In the genomic region with DNA sequence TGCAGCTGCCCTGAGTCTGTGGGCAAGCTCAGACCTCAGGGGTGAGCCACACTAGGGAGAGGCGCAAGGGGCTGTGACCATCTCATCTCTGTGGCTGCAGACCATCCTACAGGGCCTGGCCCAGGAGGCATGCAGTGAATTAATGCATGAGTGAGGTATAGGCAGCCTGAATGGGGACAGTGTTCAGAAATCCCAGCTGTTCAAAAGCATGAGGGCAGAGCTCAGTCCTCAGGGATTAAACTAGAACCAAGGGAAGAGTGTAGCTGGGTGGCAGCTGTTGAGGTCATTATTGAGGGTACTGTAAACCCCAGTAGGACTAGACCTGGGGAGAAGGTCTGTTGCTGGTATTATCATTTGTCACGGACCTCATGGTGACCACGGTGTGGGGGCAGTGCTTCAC, we compare ENCODE assay signal across 27 cellular contexts. TPM values are rescaled to one million over a fixed set of nuclear protein-coding genes. Genes with fewer than 3 reads are reported as not detected.
A peak's percentile ranks its signal among the peaks of the same experiment; 100 is the strongest.
DNase-seq lines count a peak whose midpoint lies in the region; ATAC-seq and TF ChIP-seq lines count a peak whose summit lies in the region.
"Had no signal": no experiment of that assay in that cellular context is flagged by ENCODE, and none has a peak within 500 bp of the region (broad histone marks: within the 10 kb centered on the region; RNA-seq: fewer than 3 reads in every experiment).

No MANE protein-coding gene starts in this region.

- H2AFZ ChIP-seq in neuronal stem cell (ENCODE audit: low read length), result no peak overlapping the region

- no peaks in the 10 kb centered on the region for H3K36me3 Mint-ChIP-seq in activated T-cell treated with anti-CD3 and anti-CD28 coated beads, Interleukin-2, amount 50 U/mL, for 24 hours (ENCODE audit: low read depth)
- H3K36me3 Mint-ChIP-seq in activated T-cell treated with anti-CD3 and anti-CD28 coated beads, Interleukin-2, amount 50 U/mL, for 72 hours (ENCODE audit: insufficient read depth in 2 of 2), result peaks cover 0 to 4% of the 10 kb centered on the region in 2 donors
- peaks cover 4% of the 10 kb centered on the region for H3K36me3 Mint-ChIP-seq in brain
- H3K36me3 Mint-ChIP-seq in glutamatergic neuron (ENCODE audit: unreplicated experiment), result no peaks in the 10 kb centered on the region
- H3K36me3 Mint-ChIP-seq: activated CD4-positive, alpha-beta memory T cell treated with anti-CD3 and anti-CD28 coated beads for 36 hours; activated naive CD4-positive, alpha-beta T cell treated with anti-CD3 and anti-CD28 coated beads, Interleukin-2, amount 10 ng/mL, durations not matched to agents 7 days and 5 days; natural killer cell had no signal

- no peak overlapping the region for H2BK5ac ChIP-seq in neuronal stem cell (ENCODE audit: low read length)

- TF ChIP-seq CTCF in brain (conservative IDR thresholded peaks at IDR 0.05) (no peak), glutamatergic neuron (IDR thresholded peaks at IDR 0.05; ENCODE audit: partially characterized antibody, unreplicated experiment) (no peak)

- H3K79me1 ChIP-seq in neuronal stem cell (ENCODE audit: low read depth, low read length), result no peaks in the 10 kb centered on the region

- no peak overlapping the region for H3K4me3 ChIP-seq in neuronal stem cell (ENCODE audit: low read length in 2 of 2)
- H3K4me3 ChIP-seq: GM12878, ovary, smooth muscle cell, testis had no signal

- no peak overlapping the region for H3K14ac ChIP-seq in neuronal stem cell (ENCODE audit: low read length)

- peaks cover 47% of the 10 kb centered on the region for H3K4me1 Mint-ChIP-seq in activated T-cell treated with anti-CD3 and anti-CD28 coated beads, Interleukin-2, amount 50 U/mL, for 24 hours (ENCODE audit: low read depth)
- peaks cover 39% of the 10 kb centered on the region for H3K4me1 Mint-ChIP-seq in activated T-cell treated with anti-CD3 and anti-CD28 coated beads, Interleukin-2, amount 50 U/mL, for 72 hours (ENCODE audit: low read depth)
- peaks cover 70% of the 10 kb centered on the region for H3K4me1 Mint-ChIP-seq in brain
- peaks cover 40% of the 10 kb centered on the region for H3K4me1 Mint-ChIP-seq in glutamatergic neuron (ENCODE audit: low read depth, unreplicated experiment)
- H3K4me1 Mint-ChIP-seq: natural killer cell had no signal

- H3K27me3 Mint-ChIP-seq in activated T-cell treated with anti-CD3 and anti-CD28 coated beads, Interleukin-2, amount 50 U/mL, for 24 hours, result peaks cover under 1% of the 10 kb centered on the region
- H3K27me3 Mint-ChIP-seq in activated T-cell treated with anti-CD3 and anti-CD28 coated beads, Interleukin-2, amount 50 U/mL, for 72 hours (ENCODE audit: low read depth), result peaks cover 1% of the 10 kb centered on the region
- H3K27me3 Mint-ChIP-seq in brain (peaks cover 14% of the 10 kb centered on the region), glutamatergic neuron (ENCODE audit: unreplicated experiment) (peaks cover 7% of the 10 kb centered on the region)
- H3K27me3 Mint-ChIP-seq: activated CD4-positive, alpha-beta memory T cell treated with anti-CD3 and anti-CD28 coated beads for 36 hours had no signal

- H3K27ac ChIP-seq in neuronal stem cell (replicated peaks; ENCODE audit: low read length), result no peak overlapping the region
- H3K27ac ChIP-seq: testis had no signal

- H3K9ac ChIP-seq in neuronal stem cell (ENCODE audit: low read depth, low read length, poor library complexity), result no peak overlapping the region

- no peak overlapping the region for H3K4me3 Mint-ChIP-seq in activated T-cell treated with anti-CD3 and anti-CD28 coated beads, Interleukin-2, amount 50 U/mL, for 24 hours
- no peak overlapping the region for H3K4me3 Mint-ChIP-seq in activated T-cell treated with anti-CD3 and anti-CD28 coated beads, Interleukin-2, amount 50 U/mL, for 72 hours
- H3K4me3 Mint-ChIP-seq in brain (no peak overlapping the region), glutamatergic neuron (ENCODE audit: unreplicated experiment) (no peak overlapping the region)
- H3K4me3 Mint-ChIP-seq: activated CD4-positive, alpha-beta memory T cell treated with anti-CD3 and anti-CD28 coated beads for 36 hours; activated naive CD4-positive, alpha-beta T cell treated with anti-CD3 and anti-CD28 coated beads, Interleukin-2, amount 10 ng/mL, durations not matched to agents 7 days and 5 days; activated T-helper 1 cell treated with anti-CD3 and anti-CD28 coated beads, Interleukin-12 subunit alpha, Interleukin-12 subunit beta, Interleukin-2, Interleukin-4 antibody, amounts not matched to agents 30 ng/mL and 10 ng/mL and 1 ng/mL, durations not matched to agents 14 hours and 24 hours and 36 hours; natural killer cell; T-helper 2 cell treated with Interferon-gamma antibody and Interleukin-4, amounts not matched to agents 5 μg/mL and 100 μg/mL, for 36 hours had no signal

- peaks cover 43 to 48% of the 10 kb centered on the region in 2 donors for H3K4me1 ChIP-seq in neuronal stem cell (ENCODE audit: control insufficient read depth in 2 of 2, insufficient read depth in 1 of 2, low read depth in 1 of 2, low read length in 2 of 2)

- no peak overlapping the region for H2BK120ac ChIP-seq in neuronal stem cell (ENCODE audit: low read depth, low read length)

- no peak overlapping the region for H2AK5ac ChIP-seq in neuronal stem cell (ENCODE audit: low read depth, low read length)

- no peak overlapping the region for H3K4me2 ChIP-seq in neuronal stem cell (ENCODE audit: insufficient read depth, low read length, poor library complexity, severe bottlenecking)

- TF ChIP-seq POLR2A in erythroblast (IDR thresholded peaks at IDR 0.05; ENCODE audit: low read length), result no peak

- H2BK12ac ChIP-seq in neuronal stem cell (ENCODE audit: low read length), result no peak overlapping the region

- no peak for ATAC-seq in activated T-cell treated with anti-CD3 and anti-CD28 coated beads, Interleukin-2, amount 50 U/mL, for 72 hours (replicated peaks in 1 of 2)
- ATAC-seq: GM12878, natural killer cell had no signal

- H2BK15ac ChIP-seq in neuronal stem cell (ENCODE audit: low read length), result no peak overlapping the region

- no peak for DNase-seq in activated T-cell treated with anti-CD3 and anti-CD28 coated beads, Interleukin-2, amount 50 U/mL, for 24 hours
- DNase-seq in activated T-cell treated with anti-CD3 and anti-CD28 coated beads, Interleukin-2, amount 50 U/mL, for 72 hours, result no peak
- DNase-seq in NCI-H1694 treated with DMSO at 0.1 percent for 48 hours (lab: John Stamatoyannopoulos, UW) (peak; percentile 23), neuronal stem cell (ENCODE audit: low spot score) (no peak), erythroblast (lab: John Stamatoyannopoulos, UW) (no peak), glutamatergic neuron (no peak), germinal center (ENCODE audit: low spot score) (no peak)
- DNase-seq: 8988T; activated CD4-positive, alpha-beta memory T cell treated with anti-CD3 and anti-CD28 coated beads for 36 hours; activated CD4-positive, CD25-positive, alpha-beta regulatory T cell treated with anti-CD3 and anti-CD28 coated beads, Interleukin-2, amount 50 U/mL, for 72 hours; activated naive CD4-positive, alpha-beta T cell treated with anti-CD3 and anti-CD28 coated beads, Interleukin-2, amount 10 ng/mL, durations not matched to agents 7 days and 5 days; HCEC 1CT; kidney glomerular epithelial cell; natural killer cell; NCI-H187; NCI-H510A treated with DMSO at 0.1 percent for 48 hours; NK-92 treated with Interleukin-12 subunit alpha and Interleukin-12 subunit beta, amount 100 ng/mL, for 24 hours; retina; SHP77; stimulated activated naive CD4-positive, alpha-beta T cell treated with Interleukin-2 at 50 U/mL for 16 hours; testis had no signal

- H3K36me3 ChIP-seq in neuronal stem cell (replicated peaks in 1 of 2; ENCODE audit: control insufficient read depth in 2 of 2, insufficient read depth in 2 of 2, low read length in 2 of 2), result peaks cover 0 to 3% of the 10 kb centered on the region in 2 donors
- H3K36me3 ChIP-seq: ovary had no signal

- peaks cover 0 to 2% of the 10 kb centered on the region in 2 donors for H3K9me3 ChIP-seq in neuronal stem cell (replicated peaks in 1 of 2; ENCODE audit: control insufficient read depth in 2 of 2, insufficient read depth in 1 of 2, low read depth in 1 of 2, low read length in 2 of 2)
- H3K9me3 ChIP-seq: ovary, testis had no signal

- no CpG with 5 or more reads among the region's 3 CpGs for WGBS in neuronal stem cell (ENCODE audit: extremely low coverage in 2 of 2, insufficient read length in 2 of 2, insufficient replicate concordance in 1 of 2), 2 donors

- no peak overlapping the region for H3K4ac ChIP-seq in neuronal stem cell (ENCODE audit: low read length)

- H3K9me3 Mint-ChIP-seq in activated T-cell treated with anti-CD3 and anti-CD28 coated beads, Interleukin-2, amount 50 U/mL, for 24 hours, result no peaks in the 10 kb centered on the region
- H3K9me3 Mint-ChIP-seq in activated T-cell treated with anti-CD3 and anti-CD28 coated beads, Interleukin-2, amount 50 U/mL, for 72 hours, result no peaks in the 10 kb centered on the region
- H3K9me3 Mint-ChIP-seq in brain (no peaks in the 10 kb centered on the region), glutamatergic neuron (ENCODE audit: unreplicated experiment) (peaks cover 16% of the 10 kb centered on the region)
- H3K9me3 Mint-ChIP-seq: activated CD4-positive, alpha-beta memory T cell treated with anti-CD3 and anti-CD28 coated beads for 36 hours; activated naive CD4-positive, alpha-beta T cell treated with anti-CD3 and anti-CD28 coated beads, Interleukin-2, amount 10 ng/mL, durations not matched to agents 7 days and 5 days; activated T-helper 1 cell treated with anti-CD3 and anti-CD28 coated beads, Interleukin-12 subunit alpha, Interleukin-12 subunit beta, Interleukin-2, Interleukin-4 antibody, amounts not matched to agents 30 ng/mL and 10 ng/mL and 1 ng/mL, durations not matched to agents 14 hours and 24 hours and 36 hours; natural killer cell; T-helper 2 cell treated with Interferon-gamma antibody and Interleukin-4, amounts not matched to agents 5 μg/mL and 100 μg/mL, for 36 hours had no signal

- no peak overlapping the region for H4K8ac ChIP-seq in neuronal stem cell (ENCODE audit: low read depth, low read length)

- no peak overlapping the region for H3K23ac ChIP-seq in neuronal stem cell (ENCODE audit: low read depth, low read length, poor library complexity)

- no peaks in the 10 kb centered on the region for H3K27me3 ChIP-seq in neuronal stem cell (ENCODE audit: control insufficient read depth in 3 of 3, insufficient read depth in 3 of 3, low read depth in 1 of 3, low read length in 3 of 3)
- H3K27me3 ChIP-seq: ovary, testis had no signal

- no peak overlapping the region for H4K91ac ChIP-seq in neuronal stem cell (ENCODE audit: low read depth, low read length, poor library complexity)

- peak overlapping the region; percentile 67 for H3K27ac Mint-ChIP-seq in activated T-cell treated with anti-CD3 and anti-CD28 coated beads, Interleukin-2, amount 50 U/mL, for 24 hours
- no peak overlapping the region for H3K27ac Mint-ChIP-seq in activated T-cell treated with anti-CD3 and anti-CD28 coated beads, Interleukin-2, amount 50 U/mL, for 72 hours
- H3K27ac Mint-ChIP-seq in brain (peak overlapping the region; percentile 36 to 98 (median 92)), glutamatergic neuron (ENCODE audit: unreplicated experiment) (no peak overlapping the region)
- H3K27ac Mint-ChIP-seq: activated CD4-positive, alpha-beta memory T cell treated with anti-CD3 and anti-CD28 coated beads for 36 hours; activated naive CD4-positive, alpha-beta T cell treated with anti-CD3 and anti-CD28 coated beads, Interleukin-2, amount 10 ng/mL, durations not matched to agents 7 days and 5 days; activated T-helper 1 cell treated with anti-CD3 and anti-CD28 coated beads, Interleukin-12 subunit alpha, Interleukin-12 subunit beta, Interleukin-2, Interleukin-4 antibody, amounts not matched to agents 30 ng/mL and 10 ng/mL and 1 ng/mL, durations not matched to agents 14 hours and 24 hours and 36 hours; natural killer cell; T-helper 2 cell treated with Interferon-gamma antibody and Interleukin-4, amounts not matched to agents 5 μg/mL and 100 μg/mL, for 36 hours had no signal

- peak overlapping the region; percentile 45 for H3K18ac ChIP-seq in neuronal stem cell (ENCODE audit: low read length)

RNA-seq across cellular contexts. Expression of a gene that starts 17.0 kb away (rescaled TPM):
- total RNA-seq in activated T-cell treated with anti-CD3 and anti-CD28 coated beads, Interleukin-2, amount 50 U/mL, for 72 hours, result 10 to 100 TPM in 1 of 2 donors, 1 to 10 TPM in 1; 6.8 to 11.0 TPM
- 6.9 TPM for polyA plus RNA-seq in brain (ENCODE audit: insufficient read depth, low read depth, low replicate concordance)
- polyA plus RNA-seq in neuronal stem cell (2013, experiment 1 of 2), result 17.9 TPM
- 17.5 TPM for polyA plus RNA-seq in neuronal stem cell (2013, experiment 2 of 2)
- total RNA-seq in glutamatergic neuron (ENCODE audit: unreplicated experiment), result 21.1 TPM

Comparison
In these comparisons a context has a peak if more than half of its experiments do, and no peak if none do; other contexts are left out.
1. H3K27ac Mint-ChIP-seq: peak in activated T-cell treated with anti-CD3 and anti-CD28 coated beads, Interleukin-2, amount 50 U/mL, for 24 hours (single experiment) and brain (5 of 5); none in activated T-cell treated with anti-CD3 and anti-CD28 coated beads, Interleukin-2, amount 50 U/mL, for 72 hours (single experiment) and glutamatergic neuron (single experiment).